ENCODE assay signal across 7 cellular contexts in the genomic region with DNA sequence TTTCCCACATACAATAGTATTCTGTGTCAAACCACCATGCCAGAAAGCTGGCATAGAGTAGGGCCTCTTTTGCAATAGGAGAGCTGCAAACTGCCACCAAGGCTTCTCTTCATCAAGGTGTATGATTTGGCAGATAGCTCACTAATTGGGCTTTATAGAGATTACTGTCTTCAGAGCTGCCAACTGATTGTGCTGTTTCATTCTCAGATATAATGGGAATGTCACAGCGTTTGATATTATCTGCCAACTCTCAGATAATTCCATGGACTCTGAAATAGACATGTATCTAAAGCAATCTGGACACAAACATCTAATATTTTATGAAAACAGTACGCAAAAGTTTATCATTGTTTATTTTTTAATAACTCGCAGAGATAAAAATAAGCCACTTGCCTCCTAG.
"Had no signal": no experiment of that assay in that cellular context is flagged by ENCODE, and none has a peak within 500 bp of the region (broad histone marks: within the 10 kb centered on the region; RNA-seq: fewer than 3 reads in every experiment).

No MANE protein-coding gene starts in this region.

- H3K27me3 Mint-ChIP-seq: IgD-negative memory B cell had no signal

- H3K36me3 Mint-ChIP-seq: IgD-negative memory B cell had no signal

- H3K4me1 Mint-ChIP-seq: IgD-negative memory B cell had no signal

- H3K4me3 Mint-ChIP-seq: HFFc6, IgD-negative memory B cell had no signal

- H3K27ac ChIP-seq: GM23248, HL-60 had no signal

- H3K27ac Mint-ChIP-seq: HFFc6, IgD-negative memory B cell had no signal

- DNase-seq: GM23248, GOT3, H7, HFFc6, KBM-7 had no signal

- H3K9me3 Mint-ChIP-seq: HFFc6 had no signal
